28 cellular contexts compared by ENCODE assay signal in the genomic region with DNA sequence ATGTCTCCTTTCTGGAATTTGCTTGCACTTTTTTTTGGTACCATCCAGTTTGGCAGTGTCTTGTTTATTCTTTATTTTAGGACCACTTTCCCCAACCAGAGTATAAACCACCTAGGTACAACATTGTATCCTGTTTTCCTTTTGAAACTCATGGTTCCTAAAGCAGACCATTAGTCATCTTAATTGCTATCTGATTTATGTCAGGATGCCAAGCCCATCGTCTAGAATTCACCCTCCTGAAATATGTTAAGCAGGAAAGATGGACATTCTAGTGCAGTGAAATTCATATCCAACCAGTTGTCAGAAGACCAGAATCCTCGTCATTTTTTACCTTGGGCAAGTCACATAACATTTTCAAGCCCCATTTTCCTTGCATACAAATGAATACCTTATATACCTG.
"Had no signal": no experiment of that assay in that cellular context is flagged by ENCODE, and none has a peak within 500 bp of the region (broad histone marks: within the 10 kb centered on the region; RNA-seq: fewer than 3 reads in every experiment).

No MANE protein-coding gene starts in this region.

- H3K9me3 Mint-ChIP-seq: activated naive CD4-positive, alpha-beta T cell treated with anti-CD3 and anti-CD28 coated beads, Interleukin-2, amount 50 U/mL, for 24 hours; activated naive CD8-positive, alpha-beta T cell treated with anti-CD3 and anti-CD28 coated beads, Interleukin-2, amount 50 U/mL, for 24 hours; activated T-helper 2 cell treated with anti-CD3 and anti-CD28 coated beads, Interferon-gamma antibody, Interleukin-2, Interleukin-4, amounts not matched to agents 10 μg/mL and 5 μg/mL and 100 μg/mL, durations not matched to agents 14 hours and 24 hours and 36 hours; endodermal cell; nephron; T-helper 2 cell treated with Interferon-gamma antibody and Interleukin-4, amounts not matched to agents 5 μg/mL and 100 μg/mL, for 36 hours had no signal

- ATAC-seq: activated CD4-positive, alpha-beta T cell treated with anti-CD3 and anti-CD28 coated beads for 36 hours; activated CD8-positive, alpha-beta memory T cell treated with anti-CD3 and anti-CD28 coated beads, Interleukin-2, amount 10 ng/mL, durations not matched to agents 7 days and 5 days; activated CD8-positive, alpha-beta T cell treated with anti-CD3 and anti-CD28 coated beads, Interleukin-2, amount 10 ng/mL, durations not matched to agents 7 days and 5 days; activated naive CD8-positive, alpha-beta T cell treated with anti-CD3 and anti-CD28 coated beads, Interleukin-2, amount 50 U/mL, for 24 hours; right lobe of liver; stimulated activated naive CD8-positive, alpha-beta T cell treated with anti-CD3 and anti-CD28 coated beads, Interleukin-15, Interleukin-2, amounts not matched to agents 100 U/mL and 50 U/mL, for 24 hours had no signal

- H3K27me3 ChIP-seq: neutrophil, right lobe of liver, testis, uterus had no signal

- H3K4me1 Mint-ChIP-seq: activated CD4-positive, alpha-beta T cell treated with anti-CD3 and anti-CD28 coated beads for 36 hours; activated CD8-positive, alpha-beta memory T cell treated with anti-CD3 and anti-CD28 coated beads, Interleukin-2, amount 10 ng/mL, durations not matched to agents 7 days and 5 days; activated naive CD4-positive, alpha-beta T cell treated with anti-CD3 and anti-CD28 coated beads, Interleukin-2, amount 50 U/mL, for 24 hours; activated naive CD8-positive, alpha-beta T cell treated with anti-CD3 and anti-CD28 coated beads, Interleukin-2, amount 50 U/mL, for 24 hours; endodermal cell; nephron had no signal

- H3K36me3 ChIP-seq: esophagus squamous epithelium, left ventricle myocardium inferior, neutrophil, right lobe of liver, uterus had no signal

- H3K4me3 Mint-ChIP-seq: activated CD4-positive, alpha-beta T cell treated with anti-CD3 and anti-CD28 coated beads for 36 hours; activated CD8-positive, alpha-beta memory T cell treated with anti-CD3 and anti-CD28 coated beads, Interleukin-2, amount 10 ng/mL, durations not matched to agents 7 days and 5 days; activated CD8-positive, alpha-beta T cell treated with anti-CD3 and anti-CD28 coated beads, Interleukin-2, amount 10 ng/mL, durations not matched to agents 7 days and 5 days; activated naive CD4-positive, alpha-beta T cell treated with anti-CD3 and anti-CD28 coated beads, Interleukin-2, amount 50 U/mL, for 24 hours; activated naive CD8-positive, alpha-beta T cell treated with anti-CD3 and anti-CD28 coated beads, Interleukin-2, amount 50 U/mL, for 24 hours; endodermal cell; nephron; T-helper 2 cell treated with Interferon-gamma antibody and Interleukin-4, amounts not matched to agents 5 μg/mL and 100 μg/mL, for 36 hours had no signal

- DNase-seq: activated CD4-positive, alpha-beta T cell treated with anti-CD3 and anti-CD28 coated beads for 36 hours; activated CD4-positive, CD25-positive, alpha-beta regulatory T cell; activated CD8-positive, alpha-beta memory T cell treated with anti-CD3 and anti-CD28 coated beads, Interleukin-2, amount 10 ng/mL, durations not matched to agents 7 days and 5 days; activated CD8-positive, alpha-beta T cell treated with anti-CD3 and anti-CD28 coated beads, Interleukin-2, amount 10 ng/mL, durations not matched to agents 7 days and 5 days; activated naive CD8-positive, alpha-beta T cell treated with anti-CD3 and anti-CD28 coated beads, Interleukin-2, amount 50 U/mL, for 24 hours; activated T-cell treated with anti-CD3 and anti-CD28 coated beads, Interleukin-2, amount 50 U/mL, for 48 hours; cortex of kidney; endodermal cell; esophagus squamous epithelium; left ventricle myocardium inferior; right lobe of liver; stimulated activated CD4-positive, alpha-beta T cell treated with anti-CD3 and anti-CD28 coated beads, Interleukin-12 subunit alpha, Interleukin-12 subunit beta, amount 100 ng/mL, for 4 hours; stimulated activated CD4-positive, alpha-beta T cell treated with anti-CD3 and anti-CD28 coated beads, Interleukin-4, amount 100 ng/mL, for 1 hour; stimulated activated naive CD8-positive, alpha-beta T cell treated with anti-CD3 and anti-CD28 coated beads, Interleukin-15, Interleukin-2, amounts not matched to agents 100 U/mL and 50 U/mL, for 24 hours; T-helper 1 cell; testis; trophoblast cell; uterus had no signal

- H3K27ac ChIP-seq: epithelial cell of prostate, esophagus squamous epithelium, left ventricle myocardium inferior, neutrophil, right lobe of liver, testis, uterus had no signal

- FAIRE-seq: frontal cortex, islet of Langerhans had no signal

- H3K4me1 ChIP-seq: esophagus squamous epithelium, left ventricle myocardium inferior, right lobe of liver, testis, uterus had no signal

- H3K27ac Mint-ChIP-seq: activated CD4-positive, alpha-beta T cell treated with anti-CD3 and anti-CD28 coated beads for 36 hours; activated CD8-positive, alpha-beta memory T cell treated with anti-CD3 and anti-CD28 coated beads, Interleukin-2, amount 10 ng/mL, durations not matched to agents 7 days and 5 days; activated CD8-positive, alpha-beta T cell treated with anti-CD3 and anti-CD28 coated beads, Interleukin-2, amount 10 ng/mL, durations not matched to agents 7 days and 5 days; activated naive CD4-positive, alpha-beta T cell treated with anti-CD3 and anti-CD28 coated beads, Interleukin-2, amount 50 U/mL, for 24 hours; activated naive CD8-positive, alpha-beta T cell treated with anti-CD3 and anti-CD28 coated beads, Interleukin-2, amount 50 U/mL, for 24 hours; activated T-helper 2 cell treated with anti-CD3 and anti-CD28 coated beads, Interferon-gamma antibody, Interleukin-2, Interleukin-4, amounts not matched to agents 10 μg/mL and 5 μg/mL and 100 μg/mL, durations not matched to agents 14 hours and 24 hours and 36 hours; endodermal cell; nephron; progenitor cell of endocrine pancreas; T-helper 2 cell treated with Interferon-gamma antibody and Interleukin-4, amounts not matched to agents 5 μg/mL and 100 μg/mL, for 36 hours had no signal

- H3K9me3 ChIP-seq: esophagus squamous epithelium, left ventricle myocardium inferior, neutrophil, right lobe of liver, testis, uterus had no signal

- H3K4me3 ChIP-seq: esophagus squamous epithelium, left ventricle myocardium inferior, lung, right lobe of liver, testis, uterus had no signal

- H3K36me3 Mint-ChIP-seq: activated CD8-positive, alpha-beta memory T cell treated with anti-CD3 and anti-CD28 coated beads, Interleukin-2, amount 10 ng/mL, durations not matched to agents 7 days and 5 days; activated naive CD4-positive, alpha-beta T cell treated with anti-CD3 and anti-CD28 coated beads, Interleukin-2, amount 50 U/mL, for 24 hours had no signal
